In genomic region chr6:143878272-143878760, GRCh38 we compare ENCODE assay signal across 28 cellular contexts. TPM values are rescaled to one million over a fixed set of nuclear protein-coding genes. Genes with fewer than 3 reads are reported as not detected.
DNase-seq lines count a peak whose midpoint lies in the region; ATAC-seq and TF ChIP-seq lines count a peak whose summit lies in the region.
"Had no signal": no experiment of that assay in that cellular context is flagged by ENCODE, and none has a peak within 500 bp of the region (broad histone marks: within the 10 kb centered on the region; RNA-seq: fewer than 3 reads in every experiment).

No MANE protein-coding gene starts in this region.

- in situ Hi-C loops in GM23248 (cut with MboI), result no loop called here

- POLR2A ChIA-PET in A673 (lab: Charles Lee; ENCODE audit: low non-redundant PET), result no interaction called here

- BruUV-seq in A673 (replicated peaks; lab: Mats Ljungman, UMichigan), result no TSS peak

- H3K36me3 ChIP-seq in GM23248 (ENCODE audit: low read depth) (no peaks in the 10 kb centered on the region), A673 (ENCODE audit: insufficient read depth, low read length, poor library complexity, severe bottlenecking) (no peaks in the 10 kb centered on the region)
- H3K36me3 ChIP-seq: heart right ventricle, left lung, tibial nerve had no signal

- TF ChIP-seq CTCF in A673 (conservative IDR thresholded peaks at IDR 0.05; ENCODE audit: low read depth, low read length), result no peak

- ATAC-seq in HG03196 (IDR thresholded peaks at IDR 0.05; ENCODE audit: unreplicated experiment), result no peak
- ATAC-seq: heart right ventricle; left lung; naive thymus-derived CD4-positive, alpha-beta T cell had no signal

- CTCF ChIA-PET in A673 (lab: Charles Lee), result no interaction called here

- H2AFZ ChIP-seq in GM23248, result no peak overlapping the region

- no peak overlapping the region for H3K9ac ChIP-seq in GM23248

- no peaks in the 10 kb centered on the region for H3K4me1 ChIP-seq in GM23248 (ENCODE audit: insufficient read depth)
- H3K4me1 ChIP-seq in A673 (ENCODE audit: insufficient read depth, low read length, poor library complexity, severe bottlenecking), result no peaks in the 10 kb centered on the region
- H3K4me1 ChIP-seq: heart right ventricle, left lung, tibial nerve had no signal

- no peak overlapping the region for H3K4me2 ChIP-seq in GM23248 (ENCODE audit: unreplicated experiment)

- intact Hi-C loops in A673 (cut with micrococcal nuclease; ENCODE audit: unreplicated experiment), result no loop called here

- H3K27me3 ChIP-seq in GM23248 (replicated peaks; ENCODE audit: insufficient read depth), result no peaks in the 10 kb centered on the region
- no peaks in the 10 kb centered on the region for H3K27me3 ChIP-seq in A673 (replicated peaks; ENCODE audit: insufficient read depth, low read depth, low read length, poor library complexity)
- H3K27me3 ChIP-seq: heart right ventricle, left lung, tibial nerve had no signal

- peak; percentile 29 for DNase-seq in DMS53 (lab: John Stamatoyannopoulos, UW)
- no peak for DNase-seq in DMS53 treated with DMSO at 0.1 percent for 48 hours (lab: John Stamatoyannopoulos, UW; ENCODE audit: unreplicated experiment)
- peak; percentile 4 for DNase-seq in GM23248
- DNase-seq in RPMI7951 (ENCODE audit: low read depth), result peak; percentile 18
- peak; percentile 53 for DNase-seq in iris pigment epithelial cell (ENCODE audit: low read depth)
- no peak for DNase-seq in A673 (ENCODE audit: low spot score)
- DNase-seq in cerebellum (ENCODE audit: low spot score), result no peak
- DNase-seq: 8988T; activated CD8-positive, alpha-beta memory T cell treated with anti-CD3 and anti-CD28 coated beads, Interleukin-2, amount 50 U/mL, for 48 hours; activated naive CD8-positive, alpha-beta T cell treated with anti-CD3 and anti-CD28 coated beads for 36 hours; CD8-positive, alpha-beta memory T cell; DMS153; H7; heart right ventricle; left lung; naive thymus-derived CD4-positive, alpha-beta T cell; NCI-H1417 treated with DMSO at 0.1 percent for 48 hours; NCI-H2107; NCI-H524 treated with DMSO at 0.1 percent for 48 hours; occipital lobe had no signal

- H3K9me3 ChIP-seq in GM23248 (ENCODE audit: low read depth) (no peaks in the 10 kb centered on the region), A673 (ENCODE audit: low read depth, low read length, poor library complexity, severe bottlenecking) (no peaks in the 10 kb centered on the region)

- H3K4me3 ChIP-seq in GM23248, result no peak overlapping the region
- H3K4me3 ChIP-seq in A673 (ENCODE audit: low read depth, low read length, poor library complexity, severe bottlenecking), result no peak overlapping the region
- H3K4me3 ChIP-seq: heart right ventricle, left lung, tibial nerve had no signal

- no peaks in the 10 kb centered on the region for H3F3A ChIP-seq in GM23248 (ENCODE audit: insufficient read depth)

- H3K9me2 ChIP-seq in GM23248 (ENCODE audit: insufficient read depth), result no peaks in the 10 kb centered on the region

- H3K27ac ChIP-seq in GM23248, result no peak overlapping the region
- no peak overlapping the region for H3K27ac ChIP-seq in A673 (ENCODE audit: low read depth, low read length, poor library complexity, severe bottlenecking)
- H3K27ac ChIP-seq: heart right ventricle, left lung, tibial nerve, VCaP had no signal

- H4K20me1 ChIP-seq in GM23248 (ENCODE audit: insufficient read depth), result no peaks in the 10 kb centered on the region

- H3K79me2 ChIP-seq in GM23248 (ENCODE audit: insufficient read depth), result no peaks in the 10 kb centered on the region

- WGBS in GM23248 (ENCODE audit: low coverage in 1 of 2, low lambda C conversion rate in 2 of 2, missing lambda C conversion rate in 2 of 2), 2 experiments, result 91 to 97% methylated on average over 3 of the region's 3 CpGs

RNA-seq across cellular contexts. Expression of gene ZC2HC1B, which starts 14.0 kb away (rescaled TPM):
- total RNA-seq in GM23248 (2014; rRNA removed; shearing (Covaris generic)), result not detected in 2 replicates
- not detected in 2 replicates for polyA plus RNA-seq in GM23248 (2016; fragmentation: Nextera tagmentation; extraction: Ambion mirVana)
- not detected in 2 replicates for total RNA-seq in RPMI7951 (2014; rRNA removed; shearing (Covaris generic))
- not detected in 2 replicates for total RNA-seq in A673 (2021)
- not detected for total RNA-seq in cerebellum
- total RNA-seq: activated naive CD8-positive, alpha-beta T cell treated with anti-CD3 and anti-CD28 coated beads for 36 hours; astrocyte; CD8-positive, alpha-beta memory T cell; fibroblast of villous mesenchyme; H7; left lung; pulmonary artery endothelial cell; skeletal muscle tissue had no signal
- polyA plus RNA-seq: CD8-positive, alpha-beta memory T cell; heart right ventricle; IgD-negative memory B cell; naive thymus-derived CD4-positive, alpha-beta T cell had no signal

RNA-seq across cellular contexts. Expression of gene LTV1, which starts 35.2 kb away (rescaled TPM):
- 13.3 and 17.9 TPM in 2 replicates for total RNA-seq in GM23248 (2014; rRNA removed; shearing (Covaris generic))
- 33.6 and 35.3 TPM in 2 replicates for polyA plus RNA-seq in GM23248 (2016; fragmentation: Nextera tagmentation; extraction: Ambion mirVana)
- total RNA-seq in RPMI7951 (2014; rRNA removed; shearing (Covaris generic)), result 26.6 and 30.5 TPM in 2 replicates
- 44.1 and 51.8 TPM in 2 replicates for total RNA-seq in A673 (2021)
- total RNA-seq in cerebellum, result 10.3 TPM

Comparison
In these comparisons a context has a peak if more than half of its experiments do, and no peak if none do; other contexts are left out.
1. DNase-seq: peak in DMS53 (single experiment), GM23248 (single experiment), RPMI7951 (single experiment) and iris pigment epithelial cell (single experiment); none in DMS53 treated with DMSO at 0.1 percent for 48 hours (single experiment), A673 (single experiment) and cerebellum (single experiment).